ENCODE assay signal across 8 cellular contexts in the genomic region with DNA sequence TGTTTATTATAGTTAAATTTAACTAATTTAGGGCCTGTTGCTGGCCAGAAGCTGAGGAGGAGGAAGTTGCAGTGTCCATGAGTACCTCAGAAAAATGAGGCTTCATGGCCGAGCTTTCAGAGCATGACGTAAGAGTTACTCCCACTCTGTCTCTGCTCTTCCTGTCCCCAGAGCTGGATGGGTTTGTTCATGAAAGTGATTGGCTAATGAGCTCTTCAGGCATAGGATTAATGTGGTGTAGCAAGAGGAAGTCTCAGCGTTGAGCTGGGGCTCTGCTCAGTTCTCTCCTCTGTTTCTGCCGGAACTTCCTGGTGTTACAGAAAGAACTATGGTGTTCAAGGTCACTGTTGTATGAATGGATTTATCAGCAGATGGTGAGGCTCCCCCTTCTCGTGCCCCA.
A peak's percentile ranks its signal among the peaks of the same experiment; 100 is the strongest.
DNase-seq lines count a peak whose midpoint lies in the region; ATAC-seq, FAIRE-seq and TF ChIP-seq lines count a peak whose summit lies in the region.

No MANE protein-coding gene starts in this region.

- H3K27me3 ChIP-seq in bronchial epithelial cell (ENCODE audit: control insufficient read depth, insufficient read depth, low read length) = no peaks in the 10 kb centered on the region

- peaks cover 45% of the 10 kb centered on the region for H3K4me1 Mint-ChIP-seq in activated CD4-positive, alpha-beta T cell treated with anti-CD3 and anti-CD28 coated beads for 36 hours
- peaks cover 22 to 25% of the 10 kb centered on the region in 2 donors for H3K4me1 Mint-ChIP-seq in natural killer cell treated with Interleukin-12 subunit alpha and Interleukin-12 subunit beta and Interleukin-15 and Interleukin-18, amount 100 ng/mL, for 72 hours (ENCODE audit: low read depth in 2 of 2)

- no peaks in the 10 kb centered on the region for H3K9me3 Mint-ChIP-seq in activated CD4-positive, alpha-beta T cell treated with anti-CD3 and anti-CD28 coated beads for 36 hours (ENCODE audit: low read depth)
- H3K9me3 Mint-ChIP-seq in natural killer cell treated with Interleukin-12 subunit alpha and Interleukin-12 subunit beta and Interleukin-15 and Interleukin-18, amount 100 ng/mL, for 72 hours = no peaks in the 10 kb centered on the region

- peak overlapping the region; percentile 73 for H3K27ac Mint-ChIP-seq in activated CD4-positive, alpha-beta T cell treated with anti-CD3 and anti-CD28 coated beads for 36 hours
- peak overlapping the region in 1 of 2 donors; percentile 72 for H3K27ac Mint-ChIP-seq in natural killer cell treated with Interleukin-12 subunit alpha and Interleukin-12 subunit beta and Interleukin-15 and Interleukin-18, amount 100 ng/mL, for 72 hours

- no peaks in the 10 kb centered on the region for H3K27me3 Mint-ChIP-seq in activated CD4-positive, alpha-beta T cell treated with anti-CD3 and anti-CD28 coated beads for 36 hours
- H3K27me3 Mint-ChIP-seq in natural killer cell treated with Interleukin-12 subunit alpha and Interleukin-12 subunit beta and Interleukin-15 and Interleukin-18, amount 100 ng/mL, for 72 hours = no peaks in the 10 kb centered on the region

- CTCF ChIA-PET in activated CD4-positive, alpha-beta T cell treated with anti-CD3 and anti-CD28 coated beads for 36 hours (lab: Charles Lee) = interaction anchor here (0.6 to 1.4 kb wide), 4 partner anchors 12 to 527 kb away, joined by 3 to 4 read pairs (median 4); no protein-coding TSS in a partner anchor

- no peak overlapping the region for H3K4me3 ChIP-seq in bronchial epithelial cell (ENCODE audit: low read depth, low read length)

- no peak overlapping the region for H3K4me3 Mint-ChIP-seq in activated CD4-positive, alpha-beta T cell treated with anti-CD3 and anti-CD28 coated beads for 36 hours
- H3K4me3 Mint-ChIP-seq in natural killer cell treated with Interleukin-12 subunit alpha and Interleukin-12 subunit beta and Interleukin-15 and Interleukin-18, amount 100 ng/mL, for 72 hours = no peak overlapping the region

- intact Hi-C loops in activated CD4-positive, alpha-beta T cell treated with anti-CD3 and anti-CD28 coated beads for 36 hours (cut with DNase I, micrococcal nuclease) = no loop called here

- ATAC-seq in activated CD4-positive, alpha-beta T cell treated with anti-CD3 and anti-CD28 coated beads for 36 hours = peak; percentile 96
- peak; percentile 73 to 89 for ATAC-seq in natural killer cell treated with Interleukin-12 subunit alpha and Interleukin-12 subunit beta and Interleukin-15 and Interleukin-18, amount 100 ng/mL, for 72 hours
- no peak for ATAC-seq in GM21825 (IDR thresholded peaks at IDR 0.05; ENCODE audit: unreplicated experiment)

- DNase-seq in activated CD4-positive, alpha-beta T cell treated with anti-CD3 and anti-CD28 coated beads for 36 hours = peak; percentile 29
- DNase-seq in activated CD4-positive, alpha-beta T cell treated with anti-CD3 and anti-CD28 coated beads, Interleukin-2, amount 50 U/mL, for 1 hour = no peak
- peak; percentile 13 for DNase-seq in NCI-H510A (lab: John Stamatoyannopoulos, UW)
- DNase-seq in bronchial epithelial cell (ENCODE audit: low read depth) = peak; percentile 79
- DNase-seq in natural killer cell treated with Interleukin-12 subunit alpha and Interleukin-12 subunit beta and Interleukin-15 and Interleukin-18, amount 100 ng/mL, for 72 hours (ENCODE audit: low spot score) = no peak
- no peak for DNase-seq in RCC 7860 (ENCODE audit: low spot score)
- no peak for DNase-seq in activated CD4-positive, alpha-beta T cell treated with anti-CD3 and anti-CD28 coated beads for 4 hours

- no peak for TF ChIP-seq CTCF in bronchial epithelial cell (IDR thresholded peaks at IDR 0.05; ENCODE audit: insufficient read depth, low read length, severe bottlenecking)

- POLR2A ChIA-PET in activated CD4-positive, alpha-beta T cell treated with anti-CD3 and anti-CD28 coated beads for 36 hours (lab: Charles Lee) = no interaction called here

- FAIRE-seq in bronchial epithelial cell (lab: Jason Lieb, UNC) (no peak), RCC 7860 (lab: Jason Lieb, UNC) (no peak)

- no peaks in the 10 kb centered on the region for H3K36me3 Mint-ChIP-seq in activated CD4-positive, alpha-beta T cell treated with anti-CD3 and anti-CD28 coated beads for 36 hours (ENCODE audit: low read depth)
- no peaks in the 10 kb centered on the region for H3K36me3 Mint-ChIP-seq in natural killer cell treated with Interleukin-12 subunit alpha and Interleukin-12 subunit beta and Interleukin-15 and Interleukin-18, amount 100 ng/mL, for 72 hours

- no peaks in the 10 kb centered on the region for H3K36me3 ChIP-seq in bronchial epithelial cell (ENCODE audit: control insufficient read depth, insufficient read depth, low read length)

Comparison
In these comparisons a context has a peak if more than half of its experiments do, and no peak if none do; other contexts are left out.
1. DNase-seq: peak in activated CD4-positive, alpha-beta T cell treated with anti-CD3 and anti-CD28 coated beads for 36 hours (single experiment), NCI-H510A (single experiment) and bronchial epithelial cell (single experiment); none in activated CD4-positive, alpha-beta T cell treated with anti-CD3 and anti-CD28 coated beads, Interleukin-2, amount 50 U/mL, for 1 hour (single experiment), natural killer cell treated with Interleukin-12 subunit alpha and Interleukin-12 subunit beta and Interleukin-15 and Interleukin-18, amount 100 ng/mL, for 72 hours (single experiment), RCC 7860 (single experiment) and activated CD4-positive, alpha-beta T cell treated with anti-CD3 and anti-CD28 coated beads for 4 hours (0 of 2).